10 cellular contexts compared by ENCODE assay signal in genomic region chr1:114482585-114482984, GRCh38. TPM values are rescaled to one million over a fixed set of nuclear protein-coding genes. Genes with fewer than 3 reads are reported as not detected.
A peak's percentile ranks its signal among the peaks of the same experiment; 100 is the strongest.
DNase-seq lines count a peak whose midpoint lies in the region; ATAC-seq and TF ChIP-seq lines count a peak whose summit lies in the region.
"Had no signal": no experiment of that assay in that cellular context is flagged by ENCODE, and none has a peak within 500 bp of the region (broad histone marks: within the 10 kb centered on the region; RNA-seq: fewer than 3 reads in every experiment).

No MANE protein-coding gene starts in this region.

- peaks cover 14% of the 10 kb centered on the region for H3K4me1 ChIP-seq in CD8-positive, alpha-beta memory T cell (ENCODE audit: insufficient read depth, low read length)
- peaks cover 0 to 5% of the 10 kb centered on the region in 2 donors for H3K4me1 ChIP-seq in right atrium auricular region
- H3K4me1 ChIP-seq: parathyroid adenoma, SJSA1 had no signal

- H3K36me3 ChIP-seq in CD8-positive, alpha-beta memory T cell (ENCODE audit: insufficient read depth, low read length), result no peaks in the 10 kb centered on the region
- H3K36me3 ChIP-seq in right atrium auricular region, result no peaks in the 10 kb centered on the region
- H3K36me3 ChIP-seq: SJSA1 had no signal

- peak overlapping the region; percentile 14 to 95 (median 50) for H3K27ac Mint-ChIP-seq in CD8-positive, alpha-beta memory T cell
- peak overlapping the region; percentile 88 for H3K27ac Mint-ChIP-seq in activated naive CD8-positive, alpha-beta T cell treated with anti-CD3 and anti-CD28 coated beads, Interleukin-2, amount 10 ng/mL, durations not matched to agents 7 days and 5 days

- peak in 2 of 5 donors; percentile 11 to 14 for DNase-seq in CD8-positive, alpha-beta memory T cell
- no peak for DNase-seq in activated naive CD8-positive, alpha-beta T cell treated with anti-CD3 and anti-CD28 coated beads, Interleukin-2, amount 10 ng/mL, durations not matched to agents 7 days and 5 days
- DNase-seq in right atrium auricular region (ENCODE audit: low spot score) (no peak), NCI-H82 treated with DMSO at 0.1 percent for 48 hours (lab: John Stamatoyannopoulos, UW; ENCODE audit: unreplicated experiment) (no peak), NCI-H1417 (lab: John Stamatoyannopoulos, UW) (no peak)
- DNase-seq in stimulated activated CD4-positive, alpha-beta T cell treated with anti-CD3 and anti-CD28 coated beads, Interleukin-2, amount 100 ng/mL, for 48 hours, result no peak

- TF ChIP-seq CTCF in right atrium auricular region (IDR thresholded peaks at IDR 0.05), result no peak

- H3K4me1 Mint-ChIP-seq in CD8-positive, alpha-beta memory T cell, result peaks cover 48 to 70% (median 69%) of the 10 kb centered on the region in 3 donors
- H3K4me1 Mint-ChIP-seq in activated naive CD8-positive, alpha-beta T cell treated with anti-CD3 and anti-CD28 coated beads, Interleukin-2, amount 10 ng/mL, durations not matched to agents 7 days and 5 days, result peaks cover 13% of the 10 kb centered on the region

- H3K4me3 ChIP-seq in CD8-positive, alpha-beta memory T cell (ENCODE audit: low read length), result no peak overlapping the region
- no peak overlapping the region for H3K4me3 ChIP-seq in right atrium auricular region
- H3K4me3 ChIP-seq: SJSA1 had no signal

- POLR2A ChIA-PET in CD8-positive, alpha-beta memory T cell (lab: Charles Lee), result no interaction called here
- POLR2A ChIA-PET in activated naive CD8-positive, alpha-beta T cell treated with anti-CD3 and anti-CD28 coated beads, Interleukin-2, amount 10 ng/mL, durations not matched to agents 7 days and 5 days (lab: Charles Lee), result interaction anchor here (1.2 to 1.6 kb wide), 2 partner anchors 15 to 28 kb away, joined by 3 to 9 read pairs; partner anchors contain the start of gene TRIM33

- peaks cover 0 to 6% (median 3%) of the 10 kb centered on the region in 5 donors for H3K9me3 Mint-ChIP-seq in CD8-positive, alpha-beta memory T cell
- H3K9me3 Mint-ChIP-seq in activated naive CD8-positive, alpha-beta T cell treated with anti-CD3 and anti-CD28 coated beads, Interleukin-2, amount 10 ng/mL, durations not matched to agents 7 days and 5 days, result peaks cover 9% of the 10 kb centered on the region

- peak overlapping the region in 5 of 7 donors; percentile 8 to 55 (median 38) for H3K4me3 Mint-ChIP-seq in CD8-positive, alpha-beta memory T cell
- peak overlapping the region; percentile 36 for H3K4me3 Mint-ChIP-seq in activated naive CD8-positive, alpha-beta T cell treated with anti-CD3 and anti-CD28 coated beads, Interleukin-2, amount 10 ng/mL, durations not matched to agents 7 days and 5 days

- no peaks in the 10 kb centered on the region for H3K27me3 Mint-ChIP-seq in CD8-positive, alpha-beta memory T cell
- H3K27me3 Mint-ChIP-seq in activated naive CD8-positive, alpha-beta T cell treated with anti-CD3 and anti-CD28 coated beads, Interleukin-2, amount 10 ng/mL, durations not matched to agents 7 days and 5 days, result no peaks in the 10 kb centered on the region

- ATAC-seq in GM19351 (IDR thresholded peaks at IDR 0.05; ENCODE audit: unreplicated experiment) (peak; percentile 78), HG03342 (IDR thresholded peaks at IDR 0.05; ENCODE audit: unreplicated experiment) (peak; percentile 89)
- peak; percentile 93 for ATAC-seq in activated naive CD8-positive, alpha-beta T cell treated with anti-CD3 and anti-CD28 coated beads, Interleukin-2, amount 10 ng/mL, durations not matched to agents 7 days and 5 days (ENCODE audit: low read depth)

- CTCF ChIA-PET in CD8-positive, alpha-beta memory T cell (lab: Charles Lee), result no interaction called here

- H3K36me3 Mint-ChIP-seq in CD8-positive, alpha-beta memory T cell, result peaks cover 3 to 15% (median 7%) of the 10 kb centered on the region in 3 donors
- H3K36me3 Mint-ChIP-seq in activated naive CD8-positive, alpha-beta T cell treated with anti-CD3 and anti-CD28 coated beads, Interleukin-2, amount 10 ng/mL, durations not matched to agents 7 days and 5 days, result peaks cover 39% of the 10 kb centered on the region

- H3K27me3 ChIP-seq in CD8-positive, alpha-beta memory T cell (ENCODE audit: insufficient read depth, low read length, poor library complexity, severe bottlenecking), result no peaks in the 10 kb centered on the region
- no peaks in the 10 kb centered on the region for H3K27me3 ChIP-seq in right atrium auricular region
- H3K27me3 ChIP-seq: SJSA1 had no signal

- peak overlapping the region; percentile 2 for H3K27ac ChIP-seq in CD8-positive, alpha-beta memory T cell (ENCODE audit: low read depth, low read length)
- H3K27ac ChIP-seq in right atrium auricular region, result no peak overlapping the region
- H3K27ac ChIP-seq: parathyroid adenoma, SJSA1 had no signal

- no peaks in the 10 kb centered on the region for H3K9me3 ChIP-seq in CD8-positive, alpha-beta memory T cell (ENCODE audit: low read length)
- no peaks in the 10 kb centered on the region for H3K9me3 ChIP-seq in right atrium auricular region
- H3K9me3 ChIP-seq: SJSA1 had no signal

RNA-seq across cellular contexts. Expression of gene TRIM33, which starts 28.4 kb away (rescaled TPM):
- 10 to 100 TPM; 32.0 to 35.6 TPM for total RNA-seq in CD8-positive, alpha-beta memory T cell
- polyA plus RNA-seq in CD8-positive, alpha-beta memory T cell, result 45.3 TPM
- total RNA-seq in activated naive CD8-positive, alpha-beta T cell treated with anti-CD3 and anti-CD28 coated beads, Interleukin-2, amount 10 ng/mL, durations not matched to agents 7 days and 5 days, result 10 to 100 TPM; 43.8 to 45.6 TPM
- 10 to 100 TPM; 15.7 to 17.9 TPM for total RNA-seq in right atrium auricular region
